33 cellular contexts compared by ENCODE assay signal in genomic region chr2:162202203-162202602, GRCh38. TPM values are rescaled to one million over a fixed set of nuclear protein-coding genes. Genes with fewer than 3 reads are reported as not detected.
"Had no signal": no experiment of that assay in that cellular context is flagged by ENCODE, and none has a peak within 500 bp of the region (broad histone marks: within the 10 kb centered on the region; RNA-seq: fewer than 3 reads in every experiment).

No MANE protein-coding gene starts in this region.

- H3K4me3 Mint-ChIP-seq: T-cell had no signal

- H3K4me3 ChIP-seq: K562, PC-9, SJCRH30, SK-N-MC had no signal

- H3K9me3 Mint-ChIP-seq: T-cell had no signal

- ATAC-seq: K562, Panc1, Right ventricle myocardium inferior, T-cell had no signal

- H3K4me1 Mint-ChIP-seq: T-cell had no signal

- FAIRE-seq: K562, RCC 7860 had no signal

- H3K36me3 Mint-ChIP-seq: T-cell had no signal

- DNase-seq: Kasumi-1, KG1, MM.1S, MV-4-11, NCI-H1092, NCI-H1417 treated with DMSO at 0.1 percent for 48 hours, NCI-H1436 treated with DMSO at 0.1 percent for 48 hours, NCI-H1694, NCI-H187, NCI-H1930, NCI-H2029 treated with DMSO at 0.1 percent for 48 hours, NCI-H2081 treated with DMSO at 0.1 percent for 48 hours, NCI-H2107, NCI-H2171, NCI-H226, NCI-H446 treated with DMSO at 0.1 percent for 48 hours, NCI-H510A, NCI-H524, NCI-H774, PC-9, SHP77, SIG-M5, SJCRH30, T-cell had no signal

- H3K27ac Mint-ChIP-seq: T-cell had no signal

RNA-seq across cellular contexts. Expression of gene FAP, which starts 41.0 kb away (rescaled TPM):
- total RNA-seq: K562, OCI-LY7, PC-9 had no signal

RNA-seq across cellular contexts. Expression of gene GCG, which starts 50.2 kb away (rescaled TPM):
- total RNA-seq: K562; M059J; OCI-LY7; PC-9; Right ventricle myocardium inferior; SJCRH30; SK-MEL-5; T-cell; T-helper 1 cell treated with Interleukin-12 subunit alpha and Interleukin-12 subunit beta and Interleukin-4 antibody, amounts not matched to agents 30 ng/mL and 1 ng/mL, for 36 hours had no signal
